ENCODE assay signal across 24 cellular contexts in the genomic region with DNA sequence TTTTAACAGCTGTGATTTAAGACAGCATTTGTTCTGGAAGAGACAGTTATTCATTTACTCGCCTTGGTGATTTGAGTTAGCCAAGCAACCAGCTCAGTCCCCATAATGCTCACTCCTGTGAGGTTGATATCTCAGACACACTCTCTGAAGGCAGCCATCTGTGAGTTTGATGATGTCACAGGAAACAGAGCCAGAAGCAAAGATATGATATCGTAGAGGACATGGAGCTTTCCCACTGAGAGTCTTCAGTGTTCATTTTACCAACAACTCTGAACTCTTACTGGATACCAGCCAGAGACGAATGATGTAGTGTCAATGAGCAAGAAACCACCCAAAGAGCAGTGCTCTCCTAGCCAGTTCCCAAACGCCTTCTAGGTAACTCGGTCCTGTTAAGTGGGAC.
"Had no signal": no experiment of that assay in that cellular context is flagged by ENCODE, and none has a peak within 500 bp of the region (broad histone marks: within the 10 kb centered on the region; RNA-seq: fewer than 3 reads in every experiment).

No MANE protein-coding gene starts in this region.

- ATAC-seq: activated CD4-positive, alpha-beta T cell treated with anti-CD3 and anti-CD28 coated beads for 36 hours; gastroesophageal sphincter; stimulated activated memory B cell treated with anti-CD40 and anti-IgM and Interleukin-4, amounts not matched to agents 10 μg/mL and 1 μg/mL and 100 μg/mL, for 72 hours; stimulated activated naive CD8-positive, alpha-beta T cell treated with anti-CD3 and anti-CD28 coated beads, Interleukin-15, amount 100 ng/mL, for 72 hours had no signal

- DNase-seq: activated CD4-positive, alpha-beta T cell treated with anti-CD3 and anti-CD28 coated beads for 36 hours; activated CD4-positive, CD25-positive, alpha-beta regulatory T cell; activated effector memory CD4-positive, alpha-beta T cell treated with Interleukin-2 at 50 U/mL for 16 hours; activated naive CD4-positive, alpha-beta T cell treated with Interleukin-2 at 50 U/mL for 16 hours; anterior cingulate cortex; dermis blood vessel endothelial cell; effector CD4-positive, alpha-beta T cell; head of caudate nucleus; hypothalamus; immature natural killer cell; kidney; left ventricle myocardium inferior; naive B cell; ovary; stimulated activated CD4-positive, alpha-beta T cell treated with anti-CD3 and anti-CD28 coated beads, Interleukin-1b, Interleukin-23, amount 100 ng/mL, for 48 hours; stimulated activated CD4-positive, alpha-beta T cell treated with anti-CD3 and anti-CD28 coated beads, Interleukin-4, amount 100 ng/mL, for 4 hours; stimulated activated CD8-positive, alpha-beta memory T cell treated with anti-CD3 and anti-CD28 coated beads, Interleukin-4, amount 100 ng/mL, for 48 hours; stimulated activated naive CD8-positive, alpha-beta T cell treated with anti-CD3 and anti-CD28 coated beads, Interleukin-15, amount 100 ng/mL, for 72 hours; substantia nigra; uterus had no signal

- H3K4me3 ChIP-seq: gastroesophageal sphincter, left ventricle myocardium inferior, ovary, prostate gland, smooth muscle cell, uterus had no signal
